9 cellular contexts compared by ENCODE assay signal in genomic region chr3:102229062-102229655, GRCh38.
DNase-seq lines count a peak whose midpoint lies in the region; ATAC-seq and TF ChIP-seq lines count a peak whose summit lies in the region.
"Had no signal": no experiment of that assay in that cellular context is flagged by ENCODE, and none has a peak within 500 bp of the region (broad histone marks: within the 10 kb centered on the region; RNA-seq: fewer than 3 reads in every experiment).

No MANE protein-coding gene starts in this region.

- DNase-seq in Caco-2 (peak; percentile 63 to 77), OCI-M2 (lab: John Stamatoyannopoulos, UW; ENCODE audit: unreplicated experiment) (peak; percentile 53), activated T-cell treated with anti-CD3 and anti-CD28 coated beads for 24 hours (ENCODE audit: low read depth) (peak; percentile 72), fibroblast of lung (ENCODE audit: low read depth in 2 of 2) (peak; percentile 50 to 73), nephron progenitor cell (peak; percentile 79)
- peak; percentile 76 for DNase-seq in Jurkat, Clone E6-1 (ENCODE audit: low read depth, low spot score)
- DNase-seq in stimulated activated naive CD8-positive, alpha-beta T cell treated with anti-CD3 and anti-CD28 coated beads, Interleukin-15, Interleukin-2, amounts not matched to agents 100 U/mL and 50 U/mL, for 24 hours: peak; percentile 71

- intact Hi-C loops in Caco-2 (cut with micrococcal nuclease; ENCODE audit: unreplicated experiment): loop anchor here (1.0 to 5.0 kb wide), 7 partner anchors 137 to 513 kb away; no protein-coding TSS in a partner anchor

- H3K9me3 Mint-ChIP-seq in Caco-2 (ENCODE audit: unreplicated experiment) (no peaks in the 10 kb centered on the region), nephron progenitor cell (no peaks in the 10 kb centered on the region)
- H3K9me3 Mint-ChIP-seq: activated naive CD4-positive, alpha-beta T cell treated with anti-CD3 and anti-CD28 coated beads, Interleukin-2, amount 50 U/mL, for 24 hours had no signal

- CTCF ChIA-PET in Caco-2 (lab: Charles Lee): interaction anchor here (0.6 to 2.3 kb wide), 19 partner anchors 9 to 445 kb away, joined by 3 to 51 read pairs (median 4); no protein-coding TSS in a partner anchor

- H3K27ac Mint-ChIP-seq in Caco-2 (ENCODE audit: unreplicated experiment): no peak overlapping the region
- no peak overlapping the region for H3K27ac Mint-ChIP-seq in nephron progenitor cell
- H3K27ac Mint-ChIP-seq: activated naive CD4-positive, alpha-beta T cell treated with anti-CD3 and anti-CD28 coated beads, Interleukin-2, amount 50 U/mL, for 24 hours had no signal

- no TSS peak for BruUV-seq in Caco-2 (replicated peaks; lab: Mats Ljungman, UMichigan)

- H3K4me1 ChIP-seq in Caco-2: no peaks in the 10 kb centered on the region
- no peaks in the 10 kb centered on the region for H3K4me1 ChIP-seq in fibroblast of lung (ENCODE audit: control insufficient read depth, extremely low read depth, insufficient read depth, low read length)

- H3K4me1 Mint-ChIP-seq in Caco-2 (ENCODE audit: low read depth, unreplicated experiment) (no peaks in the 10 kb centered on the region), nephron progenitor cell (peaks cover 56% of the 10 kb centered on the region)

- no peaks in the 10 kb centered on the region for H4K20me1 ChIP-seq in fibroblast of lung (ENCODE audit: control insufficient read depth, extremely low read depth, insufficient read depth, low read length)

- peak; percentile 83 to 88 for TF ChIP-seq CTCF in Caco-2 (IDR thresholded peaks at IDR 0.05; ENCODE audit: insufficient read depth in 1 of 2, low read depth in 1 of 2, low read length in 1 of 2, severe bottlenecking in 1 of 2, unreplicated experiment in 1 of 2)
- TF ChIP-seq CTCF in fibroblast of lung (conservative IDR thresholded peaks at IDR 0.05 in 1 of 2, IDR thresholded peaks at IDR 0.05 in 1 of 2; ENCODE audit: low read depth in 1 of 2, low read length in 2 of 2): peak; percentile 97 to 99
- peak; percentile 92 for TF ChIP-seq CTCF in nephron progenitor cell (IDR thresholded peaks at IDR 0.05)

- H3K27me3 Mint-ChIP-seq in Caco-2 (ENCODE audit: insufficient read depth, unreplicated experiment) (peaks cover 4% of the 10 kb centered on the region), nephron progenitor cell (ENCODE audit: low read depth, poor library complexity) (no peaks in the 10 kb centered on the region)
- H3K27me3 Mint-ChIP-seq: activated naive CD4-positive, alpha-beta T cell treated with anti-CD3 and anti-CD28 coated beads, Interleukin-2, amount 50 U/mL, for 24 hours had no signal

- no peak overlapping the region for H3K9ac ChIP-seq in fibroblast of lung (ENCODE audit: insufficient read depth, low read length)

- H3K27me3 ChIP-seq in Caco-2 (replicated peaks; ENCODE audit: control insufficient read depth, insufficient read depth, low read length) (no peaks in the 10 kb centered on the region), fibroblast of lung (ENCODE audit: control insufficient read depth, insufficient read depth, low read length) (no peaks in the 10 kb centered on the region)

- H3K4me3 ChIP-seq in Caco-2 (ENCODE audit: low read depth, low read length) (no peak overlapping the region), fibroblast of lung (replicated peaks in 1 of 4; ENCODE audit: control extremely low read depth in 1 of 4, insufficient read depth in 1 of 4, low read depth in 3 of 4, low read length in 4 of 4) (no peak overlapping the region)
- no peak overlapping the region for H3K4me3 ChIP-seq in Jurkat, Clone E6-1 (ENCODE audit: low read length)

- H3K4me3 Mint-ChIP-seq in Caco-2 (ENCODE audit: unreplicated experiment): no peak overlapping the region
- no peak overlapping the region for H3K4me3 Mint-ChIP-seq in nephron progenitor cell
- H3K4me3 Mint-ChIP-seq: activated naive CD4-positive, alpha-beta T cell treated with anti-CD3 and anti-CD28 coated beads, Interleukin-2, amount 50 U/mL, for 24 hours had no signal

- no peaks in the 10 kb centered on the region for H3K79me2 ChIP-seq in fibroblast of lung (ENCODE audit: control insufficient read depth, insufficient read depth, low read length)

- no peaks in the 10 kb centered on the region for H3K9me3 ChIP-seq in Caco-2
- no peaks in the 10 kb centered on the region for H3K9me3 ChIP-seq in fibroblast of lung (ENCODE audit: control insufficient read depth, insufficient read depth, low read depth, low read length)

- no peak overlapping the region for H3K4me2 ChIP-seq in fibroblast of lung (ENCODE audit: extremely low read depth, insufficient read depth, low read length)

- no peaks in the 10 kb centered on the region for H3K36me3 ChIP-seq in Caco-2 (ENCODE audit: control insufficient read depth, insufficient read depth, low read length)
- no peaks in the 10 kb centered on the region for H3K36me3 ChIP-seq in fibroblast of lung (ENCODE audit: control insufficient read depth, insufficient read depth, low read length)

- no peak overlapping the region for H2AFZ ChIP-seq in fibroblast of lung (ENCODE audit: low read length)

- no peaks in the 10 kb centered on the region for H3K36me3 Mint-ChIP-seq in Caco-2 (ENCODE audit: insufficient read depth, unreplicated experiment)
- H3K36me3 Mint-ChIP-seq in nephron progenitor cell (ENCODE audit: low read depth): no peaks in the 10 kb centered on the region
- H3K36me3 Mint-ChIP-seq: activated naive CD4-positive, alpha-beta T cell treated with anti-CD3 and anti-CD28 coated beads, Interleukin-2, amount 50 U/mL, for 24 hours had no signal

- no peak overlapping the region for H3K27ac ChIP-seq in fibroblast of lung (ENCODE audit: insufficient read depth, low read length)

- peak; percentile 37 for ATAC-seq in GM21367 (IDR thresholded peaks at IDR 0.05; ENCODE audit: unreplicated experiment)
- ATAC-seq in stimulated activated naive CD8-positive, alpha-beta T cell treated with anti-CD3 and anti-CD28 coated beads, Interleukin-15, Interleukin-2, amounts not matched to agents 100 U/mL and 50 U/mL, for 24 hours: peak; percentile 64

- POLR2A ChIA-PET in Caco-2 (lab: Charles Lee): no interaction called here
